Comparison of ENCODE assay signal across 8 cellular contexts in the genomic region with DNA sequence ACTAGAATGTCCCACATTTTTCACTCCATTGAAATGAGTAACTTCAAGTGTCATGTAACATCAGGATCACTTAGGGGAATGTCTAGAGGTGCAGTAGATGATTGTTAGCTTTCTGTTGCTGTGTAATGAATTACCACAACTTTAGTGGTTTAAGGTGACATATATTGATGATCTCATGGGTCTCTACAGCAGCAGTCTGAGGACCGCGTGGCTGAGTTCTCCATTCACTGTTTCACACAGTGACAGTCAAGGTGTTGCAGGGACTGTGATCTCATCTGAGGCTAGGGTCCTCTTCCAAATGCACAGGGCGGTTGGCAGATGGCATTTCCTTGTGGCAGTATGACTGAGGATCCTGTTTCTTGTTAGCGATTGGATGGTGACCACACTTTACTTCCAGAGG.
A peak's percentile ranks its signal among the peaks of the same experiment; 100 is the strongest.
DNase-seq lines count a peak whose midpoint lies in the region; ATAC-seq and TF ChIP-seq lines count a peak whose summit lies in the region.

No MANE protein-coding gene starts in this region.

- no peaks in the 10 kb centered on the region for H3K9me2 ChIP-seq in hepatocyte (replicated peaks; ENCODE audit: insufficient read depth)

- H3K4me3 ChIP-seq in hepatocyte: no peak overlapping the region

- no peak overlapping the region for H3K27ac ChIP-seq in hepatocyte

- no peak overlapping the region for H2AFZ ChIP-seq in hepatocyte

- 98% methylated on average over 4 of the region's 4 CpGs for WGBS in hepatocyte (ENCODE audit: low lambda C conversion rate, missing lambda C conversion rate)

- no peaks in the 10 kb centered on the region for H3K36me3 ChIP-seq in hepatocyte (replicated peaks; ENCODE audit: insufficient read depth, low read depth)

- no peaks in the 10 kb centered on the region for H3K9me3 ChIP-seq in hepatocyte (ENCODE audit: low read depth)

- peaks cover 9% of the 10 kb centered on the region for H3K4me1 ChIP-seq in hepatocyte (ENCODE audit: insufficient read depth)

- H3K4me2 ChIP-seq in hepatocyte: no peak overlapping the region

- peak; percentile 79 for DNase-seq in activated effector memory CD4-positive, alpha-beta T cell treated with anti-CD3 and anti-CD28 coated beads, Interleukin-2, amount 50 U/mL, for 16 hours
- DNase-seq in stimulated activated CD4-positive, alpha-beta T cell treated with anti-CD3 and anti-CD28 coated beads, Interleukin-4, amount 100 ng/mL, for 24 hours: peak; percentile 55
- no peak for DNase-seq in LoVo (ENCODE audit: low spot score)
- DNase-seq in amygdala (lab: John Stamatoyannopoulos, UW): no peak
- DNase-seq in hepatocyte (ENCODE audit: low spot score): no peak

- no peaks in the 10 kb centered on the region for H3K79me2 ChIP-seq in hepatocyte

- no peaks in the 10 kb centered on the region for H3K27me3 ChIP-seq in hepatocyte

- TF ChIP-seq CTCF in hepatocyte (IDR thresholded peaks at IDR 0.05; ENCODE audit: poor library complexity): no peak

- ATAC-seq in GM19463 (IDR thresholded peaks at IDR 0.05; ENCODE audit: unreplicated experiment) (peak; percentile 71), HG03521 (IDR thresholded peaks at IDR 0.05; ENCODE audit: unreplicated experiment) (peak; percentile 59), HG03097 (IDR thresholded peaks at IDR 0.05; ENCODE audit: low FRiP score, unreplicated experiment) (no peak)

- H4K20me1 ChIP-seq in hepatocyte (ENCODE audit: insufficient read depth, poor library complexity, severe bottlenecking): no peaks in the 10 kb centered on the region

Comparison
In these comparisons a context has a peak if more than half of its experiments do, and no peak if none do; other contexts are left out.
1. DNase-seq: peak in activated effector memory CD4-positive, alpha-beta T cell treated with anti-CD3 and anti-CD28 coated beads, Interleukin-2, amount 50 U/mL, for 16 hours (single experiment) and stimulated activated CD4-positive, alpha-beta T cell treated with anti-CD3 and anti-CD28 coated beads, Interleukin-4, amount 100 ng/mL, for 24 hours (single experiment); none in LoVo (single experiment), amygdala (0 of 56) and hepatocyte (single experiment).